1 cellular context compared by ENCODE assay signal in genomic region chr9:101433229-101433628, GRCh38.
A peak's percentile ranks its signal among the peaks of the same experiment; 100 is the strongest.
TF ChIP-seq lines count a peak whose summit lies in the region.

No MANE protein-coding gene starts in this region.

TF ChIP-seq in HepG2, 621 proteins besides CTCF, POLR2A, EP300 and RAD21 (continued from another document and continues in another):
- TF ChIP-seq ZNF362 (CRISPR knock-in tag; IDR thresholded peaks at IDR 0.05; ENCODE audit: borderline replicate concordance) (no peak), RARA (CRISPR knock-in tag; IDR thresholded peaks at IDR 0.05) (peak; percentile 92), MBNL3 (CRISPR knock-in tag; conservative IDR thresholded peaks at IDR 0.05) (no peak), ZNF740 (CRISPR knock-in tag; IDR thresholded peaks at IDR 0.05) (no peak), MTF2 (CRISPR knock-in tag; IDR thresholded peaks at IDR 0.05; ENCODE audit: borderline replicate concordance) (no peak), ZNF224 (CRISPR knock-in tag; IDR thresholded peaks at IDR 0.05) (no peak), ZNF652 (CRISPR knock-in tag; IDR thresholded peaks at IDR 0.05; ENCODE audit: borderline replicate concordance, low read depth) (peak; percentile 92), MEF2D (CRISPR knock-in tag; IDR thresholded peaks at IDR 0.05) (peak; percentile 54; the same call in 1 of the 2 replicates), MNT (IDR thresholded peaks at IDR 0.05) (no peak), ZNF775 (CRISPR knock-in tag; IDR thresholded peaks at IDR 0.05; ENCODE audit: borderline replicate concordance) (no peak), ZIK1 (CRISPR knock-in tag; IDR thresholded peaks at IDR 0.05; ENCODE audit: borderline replicate concordance, low read depth) (no peak), ZNF800 (CRISPR knock-in tag; IDR thresholded peaks at IDR 0.05) (no peak), NCOR1 (IDR thresholded peaks at IDR 0.05; ENCODE audit: borderline replicate concordance, low read length) (peak; percentile 89; the same call in 1 of the 2 replicates), SIX4 (CRISPR knock-in tag; IDR thresholded peaks at IDR 0.05) (peak; percentile 51; the same call in 1 of the 2 replicates), MED1 (CRISPR knock-in tag; IDR thresholded peaks at IDR 0.05) (peak; percentile 95), BRCA1 (CRISPR knock-in tag; IDR thresholded peaks at IDR 0.05) (no peak), THYN1 (CRISPR knock-in tag; IDR thresholded peaks at IDR 0.05; ENCODE audit: borderline replicate concordance, low read depth) (no peak), SRSF1 (optimal IDR thresholded peaks at IDR 0.05; ENCODE audit: low read depth, low read length) (no peak), GATA4 (IDR thresholded peaks at IDR 0.05; ENCODE audit: borderline replicate concordance, low read depth) (peak; percentile 72; the same call in 1 of the 2 replicates), HOXA5 (CRISPR knock-in tag; IDR thresholded peaks at IDR 0.05) (peak; percentile 62; the same call in 1 of the 2 replicates), ZNF850 (CRISPR knock-in tag; conservative IDR thresholded peaks at IDR 0.05) (no peak), ZNF354B (CRISPR knock-in tag; IDR thresholded peaks at IDR 0.05) (no peak), ZBTB33 (CRISPR knock-in tag; IDR thresholded peaks at IDR 0.05) (no peak), BORCS8-MEF2B (CRISPR knock-in tag; IDR thresholded peaks at IDR 0.05) (no peak), SSRP1 (CRISPR knock-in tag; IDR thresholded peaks at IDR 0.05) (no peak), MXD4 (CRISPR knock-in tag; IDR thresholded peaks at IDR 0.05) (peak; percentile 54; the same call in 1 of the 2 replicates), ATM (IDR thresholded peaks at IDR 0.05; ENCODE audit: borderline replicate concordance) (no peak), GRHL1 (CRISPR knock-in tag; conservative IDR thresholded peaks at IDR 0.05) (no peak), HOXD1 (CRISPR knock-in tag; IDR thresholded peaks at IDR 0.05) (no peak), POLR2AphosphoS2 (IDR thresholded peaks at IDR 0.05; ENCODE audit: low read depth, low read length) (no peak), GLMP (CRISPR knock-in tag; IDR thresholded peaks at IDR 0.05; ENCODE audit: borderline replicate concordance) (no peak), SUZ12 (IDR thresholded peaks at IDR 0.05; ENCODE audit: low read depth, low read length) (no peak), IRX3 (CRISPR knock-in tag; IDR thresholded peaks at IDR 0.05; ENCODE audit: borderline replicate concordance, low read depth) (no peak), ZNF24 (IDR thresholded peaks at IDR 0.05) (no peak), ZNF687 (CRISPR knock-in tag; IDR thresholded peaks at IDR 0.05) (no peak), ZNF646 (CRISPR knock-in tag; IDR thresholded peaks at IDR 0.05) (no peak), ZNF253 (CRISPR knock-in tag; IDR thresholded peaks at IDR 0.05; ENCODE audit: borderline replicate concordance) (no peak), NFYC (CRISPR knock-in tag; IDR thresholded peaks at IDR 0.05) (no peak)
